ENCODE assay signal across 8 cellular contexts in genomic region chr1:161531986-161532875, GRCh38. TPM values are rescaled to one million over a fixed set of nuclear protein-coding genes. Genes with fewer than 3 reads are reported as not detected.
DNase-seq lines count a peak whose midpoint lies in the region; ATAC-seq, FAIRE-seq and TF ChIP-seq lines count a peak whose summit lies in the region.

No MANE protein-coding gene starts in this region.

- H3K4me1 ChIP-seq in HepG2 (ENCODE audit: insufficient read depth, low read length) (peaks cover 25% of the 10 kb centered on the region), right lobe of liver (peaks cover 0 to 3% (median 0%) of the 10 kb centered on the region in 4 donors), vagina (peaks cover 7% of the 10 kb centered on the region)

- CTCF ChIA-PET in HepG2 (lab: Yijun Ruan, JAX; ENCODE audit: low intra/inter-chr PET ratio, low total read pairs) = no interaction called here

- no peak overlapping the region for H3K27ac ChIP-seq in HepG2 (ENCODE audit: extremely low read length, insufficient read depth, low read length)
- H3K27ac ChIP-seq in right lobe of liver = peak overlapping the region in 1 of 3 donors; percentile 93
- H3K27ac ChIP-seq in brain microvascular endothelial cell = no peak overlapping the region
- H3K27ac ChIP-seq in vagina = peak overlapping the region; percentile 76

- FAIRE-seq in HepG2 (lab: Jason Lieb, UNC) = no peak

- peak overlapping the region; percentile 47 for H2AFZ ChIP-seq in HepG2 (ENCODE audit: low read length)

- no TSS peak for BruUV-seq in HepG2 (replicated peaks; lab: Mats Ljungman, UMichigan)

- H3K27me3 ChIP-seq in HepG2 (ENCODE audit: control insufficient read depth in 1 of 2, insufficient read depth in 2 of 2, low read length in 2 of 2) = no peaks in the 10 kb centered on the region; a peak in 1 of 5 replicates
- H3K27me3 ChIP-seq in right lobe of liver = no peaks in the 10 kb centered on the region
- no peaks in the 10 kb centered on the region for H3K27me3 ChIP-seq in brain microvascular endothelial cell (replicated peaks)
- H3K27me3 ChIP-seq in vagina = no peaks in the 10 kb centered on the region

- no peaks in the 10 kb centered on the region for H4K20me1 ChIP-seq in HepG2 (ENCODE audit: insufficient read depth, low read length)

- TF ChIP-seq POLR2A in HepG2 (IDR thresholded peaks at IDR 0.05; ENCODE audit: insufficient read depth in 1 of 2, low read depth in 2 of 2, low read length in 2 of 2) (no peak), right lobe of liver (IDR thresholded peaks at IDR 0.05) (no peak), vagina (IDR thresholded peaks at IDR 0.05) (no peak)

- DNase-seq in HepG2 (ENCODE audit: low spot score) = peak; percentile 8
- no peak for DNase-seq in right lobe of liver
- no peak for DNase-seq in brain microvascular endothelial cell
- peak; percentile 69 for DNase-seq in medulla oblongata (ENCODE audit: extremely low spot score)
- DNase-seq in vagina (ENCODE audit: extremely low spot score in 2 of 2) = no peak
- DNase-seq in NOMO-1 treated with DMSO at 0.1 percent for 48 hours (lab: John Stamatoyannopoulos, UW; ENCODE audit: unreplicated experiment) = no peak
- DNase-seq in stimulated activated CD4-positive, alpha-beta T cell treated with anti-CD3 and anti-CD28 coated beads, Interleukin-2, amount 100 ng/mL, for 24 hours = no peak

- H3K9me3 ChIP-seq in HepG2 (ENCODE audit: low read length) = no peaks in the 10 kb centered on the region
- H3K9me3 ChIP-seq in right lobe of liver = no peaks in the 10 kb centered on the region
- H3K9me3 ChIP-seq in vagina = no peaks in the 10 kb centered on the region

- H3K79me2 ChIP-seq in HepG2 (ENCODE audit: insufficient read depth, low read length) = no peaks in the 10 kb centered on the region

- POLR2A ChIA-PET in HepG2 (lab: Yijun Ruan, JAX) = interaction anchor here (0.6 to 1.2 kb wide), 2 partner anchors 217 to 734 kb away, joined by 3 to 4 read pairs; no protein-coding TSS in a partner anchor

- TF ChIP-seq RAD21 in HepG2 (CRISPR knock-in tag; IDR thresholded peaks at IDR 0.05) = no peak

- TF ChIP-seq EP300 in HepG2 (IDR thresholded peaks at IDR 0.05; ENCODE audit: low read depth in 2 of 2, low read length in 2 of 2) (no peak), HepG2 (CRISPR knock-in tag; IDR thresholded peaks at IDR 0.05; ENCODE audit: borderline replicate concordance) (no peak)

- intact Hi-C loops in HepG2 (cut with micrococcal nuclease; ENCODE audit: unreplicated experiment) (loop anchor here (5.0 kb wide), 1 partner anchor 80 kb away; no protein-coding TSS in a partner anchor), right lobe of liver (cut with DNase I) (no loop called here), vagina (cut with DNase I) (no loop called here)

- peak overlapping the region; percentile 3; the same call in 1 of the 2 replicates for H3K9ac ChIP-seq in HepG2 (ENCODE audit: insufficient read depth, low read depth, low read length)

- H3K36me3 ChIP-seq in HepG2 (replicated peaks in 1 of 2; ENCODE audit: control insufficient read depth in 1 of 2, insufficient read depth in 2 of 2, low read length in 2 of 2) (no peaks in the 10 kb centered on the region), right lobe of liver (no peaks in the 10 kb centered on the region), brain microvascular endothelial cell (replicated peaks) (no peaks in the 10 kb centered on the region), vagina (no peaks in the 10 kb centered on the region)

- ATAC-seq in HepG2 = no peak; the same call in 2 of the 3 replicates
- no peak for ATAC-seq in right lobe of liver
- ATAC-seq in HG03196 (IDR thresholded peaks at IDR 0.05; ENCODE audit: unreplicated experiment) = no peak

- peak overlapping the region; percentile 78 for H3K4me2 ChIP-seq in HepG2 (ENCODE audit: low read depth, low read length)

- peak overlapping the region; percentile 29 to 53 (median 45) for H3K4me3 ChIP-seq in HepG2 (replicated peaks in 1 of 3; ENCODE audit: insufficient read depth in 1 of 3, low read depth in 2 of 3, low read length in 3 of 3)
- H3K4me3 ChIP-seq in right lobe of liver = no peak overlapping the region
- peak overlapping the region; percentile 66 for H3K4me3 ChIP-seq in brain microvascular endothelial cell (ENCODE audit: low read depth, low read length)
- peak overlapping the region in 1 of 2 donors; percentile 20 for H3K4me3 ChIP-seq in vagina

- TF ChIP-seq CTCF in HepG2 (CRISPR knock-in tag; IDR thresholded peaks at IDR 0.05) (no peak), right lobe of liver (IDR thresholded peaks at IDR 0.05) (no peak), brain microvascular endothelial cell (IDR thresholded peaks at IDR 0.05; ENCODE audit: low read depth, low read length, missing control alignments) (no peak), vagina (IDR thresholded peaks at IDR 0.05) (no peak)

- WGBS in HepG2 (ENCODE audit: low lambda C conversion rate) = 49% methylated on average over 28 of the region's 28 CpGs
- WGBS in right lobe of liver (ENCODE audit: insufficient coverage, low coverage, low lambda C conversion rate, missing lambda C conversion rate) = 70% methylated on average over 26 of the region's 28 CpGs

- in situ Hi-C loops in HepG2 (cut with HindIII; ENCODE audit: extremely low pct_ligation_motif_present, low pct_unique_long_range_greater_than_20kb) = no loop called here
- in situ Hi-C loops in brain microvascular endothelial cell (cut with HindIII; ENCODE audit: low pct_ligation_motif_present, low sequenced_read_pairs) = no loop called here

RNA-seq across cellular contexts. Expression of gene HSPA6, which starts 7.9 kb away (rescaled TPM):
- total RNA-seq in HepG2 (2016; rRNA removed; fragmentation: Illumina TruSeq; extraction: Trizol) = not detected in 2 replicates
- not detected in 2 replicates for total RNA-seq in HepG2 (2016; cell fraction: cytosol; rRNA removed; fragmentation: Illumina TruSeq; extraction: Trizol; ENCODE audit: low read depth)
- total RNA-seq in HepG2 (2016; cell fraction: insoluble cytoplasmic fraction; rRNA removed; fragmentation: Illumina TruSeq; extraction: Trizol) = not detected in 2 replicates
- total RNA-seq in HepG2 (2016; cell fraction: membrane; rRNA removed; fragmentation: Illumina TruSeq; extraction: Trizol) = not detected in 2 replicates
- total RNA-seq in HepG2 (2016; cell fraction: nucleus; rRNA removed; fragmentation: Illumina TruSeq; extraction: Trizol) = not detected in 2 replicates
- 0.07 and 0.16 TPM in 2 replicates for polyA plus RNA-seq in HepG2 (2011; rRNA removed)
- 0.04 and 0.10 TPM in 2 replicates for polyA plus RNA-seq in HepG2 (2011; cell fraction: cytosol; rRNA removed)
- polyA plus RNA-seq in HepG2 (2011; cell fraction: nucleus; rRNA removed) = 0.21 and 0.36 TPM in 2 replicates
- polyA plus RNA-seq in HepG2 (2012) = 0.12 and 0.33 TPM in 2 replicates
- not detected in 2 replicates for polyA plus RNA-seq in HepG2 (2016; cell fraction: cytosol; fragmentation: Illumina TruSeq; extraction: Trizol; ENCODE audit: low read depth)
- polyA plus RNA-seq in HepG2 (2016; cell fraction: insoluble cytoplasmic fraction; fragmentation: Illumina TruSeq; extraction: Trizol; ENCODE audit: low read depth) = not detected in 2 replicates
- polyA plus RNA-seq in HepG2 (2016; cell fraction: membrane; fragmentation: Illumina TruSeq; extraction: Trizol; ENCODE audit: low read depth) = not detected in 2 replicates
- polyA plus RNA-seq in HepG2 (2016; cell fraction: nucleus; fragmentation: Illumina TruSeq; extraction: Trizol; ENCODE audit: insufficient read depth, low read depth) = not detected in 2 replicates
- 0.14 and 0.63 TPM in 2 replicates for polyA minus RNA-seq in HepG2 (2011; rRNA and poly(A)+ RNA removed; ENCODE audit: low replicate concordance)
- polyA minus RNA-seq in HepG2 (2011; cell fraction: cytosol; rRNA and poly(A)+ RNA removed) = not detected in 2 replicates
- 0.62 TPM in 1 of 2 replicates, not detected in the other for polyA minus RNA-seq in HepG2 (2011; cell fraction: nucleus; rRNA and poly(A)+ RNA removed)
- 1 to 10 TPM in 4 of 6 experiments, under 1 TPM in 2; 0.59 to 3.1 (median 1.6) TPM for total RNA-seq in right lobe of liver
- total RNA-seq in vagina = 0.98 TPM

RNA-seq across cellular contexts. Expression of gene FCGR3A, which starts 17.4 kb away (rescaled TPM):
- total RNA-seq in HepG2 (2016; rRNA removed; fragmentation: Illumina TruSeq; extraction: Trizol) = not detected in 2 replicates
- not detected in 2 replicates for total RNA-seq in HepG2 (2016; cell fraction: cytosol; rRNA removed; fragmentation: Illumina TruSeq; extraction: Trizol; ENCODE audit: low read depth)
- not detected in 2 replicates for total RNA-seq in HepG2 (2016; cell fraction: insoluble cytoplasmic fraction; rRNA removed; fragmentation: Illumina TruSeq; extraction: Trizol)
- total RNA-seq in HepG2 (2016; cell fraction: membrane; rRNA removed; fragmentation: Illumina TruSeq; extraction: Trizol) = not detected in 2 replicates
- total RNA-seq in HepG2 (2016; cell fraction: nucleus; rRNA removed; fragmentation: Illumina TruSeq; extraction: Trizol) = not detected in 2 replicates
- not detected in 2 replicates for polyA plus RNA-seq in HepG2 (2011; rRNA removed)
- polyA plus RNA-seq in HepG2 (2011; cell fraction: cytosol; rRNA removed) = not detected in 2 replicates
- polyA plus RNA-seq in HepG2 (2011; cell fraction: nucleus; rRNA removed) = not detected in 2 replicates
- polyA plus RNA-seq in HepG2 (2012) = not detected in 2 replicates
- not detected in 2 replicates for polyA plus RNA-seq in HepG2 (2016; cell fraction: cytosol; fragmentation: Illumina TruSeq; extraction: Trizol; ENCODE audit: low read depth)
- polyA plus RNA-seq in HepG2 (2016; cell fraction: insoluble cytoplasmic fraction; fragmentation: Illumina TruSeq; extraction: Trizol; ENCODE audit: low read depth) = not detected in 2 replicates
- not detected in 2 replicates for polyA plus RNA-seq in HepG2 (2016; cell fraction: membrane; fragmentation: Illumina TruSeq; extraction: Trizol; ENCODE audit: low read depth)
- polyA plus RNA-seq in HepG2 (2016; cell fraction: nucleus; fragmentation: Illumina TruSeq; extraction: Trizol; ENCODE audit: insufficient read depth, low read depth) = not detected in 2 replicates
- polyA minus RNA-seq in HepG2 (2011; rRNA and poly(A)+ RNA removed; ENCODE audit: low replicate concordance) = not detected in 2 replicates
- polyA minus RNA-seq in HepG2 (2011; cell fraction: cytosol; rRNA and poly(A)+ RNA removed) = not detected in 2 replicates
- not detected in 2 replicates for polyA minus RNA-seq in HepG2 (2011; cell fraction: nucleus; rRNA and poly(A)+ RNA removed)
- total RNA-seq in right lobe of liver = 100 to 1,000 TPM in 1 of 6 experiments, 10 to 100 TPM in 5; 17.6 to 127 (median 31.2) TPM
- 14.2 TPM for total RNA-seq in vagina

RNA-seq across cellular contexts. Expression of gene FCGR2A, which starts 27.0 kb away (rescaled TPM):
- total RNA-seq in HepG2 (2016; rRNA removed; fragmentation: Illumina TruSeq; extraction: Trizol) = not detected in 2 replicates
- not detected in 2 replicates for total RNA-seq in HepG2 (2016; cell fraction: cytosol; rRNA removed; fragmentation: Illumina TruSeq; extraction: Trizol; ENCODE audit: low read depth)
- total RNA-seq in HepG2 (2016; cell fraction: insoluble cytoplasmic fraction; rRNA removed; fragmentation: Illumina TruSeq; extraction: Trizol) = 0.04 TPM in 1 of 2 replicates, not detected in the other
- not detected in 2 replicates for total RNA-seq in HepG2 (2016; cell fraction: membrane; rRNA removed; fragmentation: Illumina TruSeq; extraction: Trizol)
- total RNA-seq in HepG2 (2016; cell fraction: nucleus; rRNA removed; fragmentation: Illumina TruSeq; extraction: Trizol) = not detected in 2 replicates
- polyA plus RNA-seq in HepG2 (2011; rRNA removed) = 0.31 and 0.44 TPM in 2 replicates
- 0.28 and 8.4 TPM in 2 replicates for polyA plus RNA-seq in HepG2 (2011; cell fraction: cytosol; rRNA removed)
- polyA plus RNA-seq in HepG2 (2011; cell fraction: nucleus; rRNA removed) = 0.08 and 0.09 TPM in 2 replicates
- 0.39 TPM in 1 of 2 replicates, not detected in the other for polyA plus RNA-seq in HepG2 (2012)
- 0.09 TPM in 1 of 2 replicates, not detected in the other for polyA plus RNA-seq in HepG2 (2016; cell fraction: cytosol; fragmentation: Illumina TruSeq; extraction: Trizol; ENCODE audit: low read depth)
- not detected in 2 replicates for polyA plus RNA-seq in HepG2 (2016; cell fraction: insoluble cytoplasmic fraction; fragmentation: Illumina TruSeq; extraction: Trizol; ENCODE audit: low read depth)
- 0.41 TPM in 1 of 2 replicates, not detected in the other for polyA plus RNA-seq in HepG2 (2016; cell fraction: membrane; fragmentation: Illumina TruSeq; extraction: Trizol; ENCODE audit: low read depth)
- polyA plus RNA-seq in HepG2 (2016; cell fraction: nucleus; fragmentation: Illumina TruSeq; extraction: Trizol; ENCODE audit: insufficient read depth, low read depth) = not detected in 2 replicates
- polyA minus RNA-seq in HepG2 (2011; rRNA and poly(A)+ RNA removed; ENCODE audit: low replicate concordance) = 0.48 and 2.3 TPM in 2 replicates
- not detected in 2 replicates for polyA minus RNA-seq in HepG2 (2011; cell fraction: cytosol; rRNA and poly(A)+ RNA removed)
- 0.13 TPM in 1 of 2 replicates, not detected in the other for polyA minus RNA-seq in HepG2 (2011; cell fraction: nucleus; rRNA and poly(A)+ RNA removed)
- 10 to 100 TPM in 3 of 6 experiments, 1 to 10 TPM in 3; 4.7 to 22.1 (median 13.6) TPM for total RNA-seq in right lobe of liver
- 26.3 TPM for total RNA-seq in vagina

Comparison
In these comparisons a context has a peak if more than half of its experiments do, and no peak if none do; other contexts are left out.
1. DNase-seq: peak in HepG2 (single experiment) and medulla oblongata (single experiment); none in right lobe of liver (0 of 3), brain microvascular endothelial cell (single experiment), vagina (0 of 2), NOMO-1 treated with DMSO at 0.1 percent for 48 hours (single experiment) and stimulated activated CD4-positive, alpha-beta T cell treated with anti-CD3 and anti-CD28 coated beads, Interleukin-2, amount 100 ng/mL, for 24 hours (0 of 2).
2. H3K4me3 ChIP-seq: peak in HepG2 (3 of 3) and brain microvascular endothelial cell (single experiment); none in right lobe of liver (0 of 3).
3. RNA of gene FCGR3A, which starts 17.4 kb away (total RNA-seq): 17.6 to 127 TPM in right lobe of liver and 14.2 TPM in vagina (single experiment); not detected in HepG2; every median in the first group is over 10 times any median in the second.
4. RNA of gene FCGR2A, which starts 27.0 kb away (total RNA-seq): 26.3 TPM in vagina (single experiment) and 4.7 to 22.1 TPM in right lobe of liver; 0.04 TPM in HepG2; every median in the first group is over 4 times any median in the second.